In the genomic region with DNA sequence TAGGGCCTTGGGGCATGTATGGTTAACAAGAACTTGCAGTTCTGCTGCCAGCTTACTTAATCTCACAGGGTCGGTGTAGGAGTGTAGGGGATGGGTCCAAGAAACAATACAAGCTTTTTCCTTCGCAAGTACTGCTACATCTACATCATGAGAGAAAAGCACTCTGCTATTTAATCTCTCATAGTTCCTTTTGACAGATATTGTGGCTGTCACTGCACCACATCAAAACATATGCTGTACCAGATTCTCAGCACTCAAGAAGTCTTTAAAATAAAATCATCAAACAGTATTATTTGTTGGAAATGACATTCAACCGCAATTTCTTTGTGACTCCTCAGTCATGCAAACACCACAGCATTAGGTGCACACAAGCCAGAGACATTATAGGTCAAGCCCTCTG, we compare ENCODE assay signal across 16 cellular contexts.
"Had no signal": no experiment of that assay in that cellular context is flagged by ENCODE, and none has a peak within 500 bp of the region (broad histone marks: within the 10 kb centered on the region; RNA-seq: fewer than 3 reads in every experiment).

No MANE protein-coding gene starts in this region.

- H3K9ac ChIP-seq: neural progenitor cell had no signal

- H3K9me3 ChIP-seq: heart right ventricle, ovary, right atrium auricular region, sigmoid colon had no signal

- H3K27ac ChIP-seq: neural progenitor cell, ovary, right atrium auricular region, sigmoid colon, skin epidermis had no signal

- H3K4me3 ChIP-seq: heart right ventricle, neural progenitor cell, ovary, right atrium auricular region, sigmoid colon, skin epidermis had no signal

- H2AFZ ChIP-seq: neural progenitor cell had no signal

- DNase-seq: effector memory CD4-positive, alpha-beta T cell; heart right ventricle; hypothalamus; kidney glomerular epithelial cell; natural killer cell; nucleus accumbens; ovary; sigmoid colon; stimulated activated CD4-positive, alpha-beta T cell treated with anti-CD3 and anti-CD28 coated beads, Interleukin-2, amount 100 ng/mL, for 24 hours; stimulated activated CD4-positive, alpha-beta T cell treated with anti-CD3 and anti-CD28 coated beads, Interleukin-4, amount 100 ng/mL, for 4 hours; stimulated activated naive B cell treated with anti-CD40 and anti-IgM and Interleukin-4, amounts not matched to agents 10 μg/mL and 1 μg/mL and 100 μg/mL, for 72 hours; trophoblast cell had no signal

- H3K27me3 ChIP-seq: neural progenitor cell, ovary, right atrium auricular region, sigmoid colon had no signal

- H3K36me3 ChIP-seq: heart right ventricle, neural progenitor cell, ovary, right atrium auricular region, sigmoid colon had no signal

- ATAC-seq: esophagus mucosa; heart right ventricle; natural killer cell; stimulated activated naive B cell treated with anti-CD40 and anti-IgM and Interleukin-4, amounts not matched to agents 10 μg/mL and 1 μg/mL and 100 μg/mL, for 72 hours had no signal

- H3K4me2 ChIP-seq: neural progenitor cell had no signal
